1 cellular context compared by ENCODE assay signal in genomic region chr2:198901894-198902293, GRCh38.
TF ChIP-seq lines count a peak whose summit lies in the region.

No MANE protein-coding gene starts in this region.

TF ChIP-seq in H1, 55 proteins besides CTCF, POLR2A, EP300 and RAD21 (continued from another document):
- TF ChIP-seq CHD7 (IDR thresholded peaks at IDR 0.05; ENCODE audit: insufficient replicate concordance, low read length) (no peak), NRF1 (IDR thresholded peaks at IDR 0.05; ENCODE audit: low read depth, low read length) (no peak), TCF12 (IDR thresholded peaks at IDR 0.05; ENCODE audit: low read depth, low read length) (no peak)
